12 cellular contexts compared by ENCODE assay signal in the genomic region with DNA sequence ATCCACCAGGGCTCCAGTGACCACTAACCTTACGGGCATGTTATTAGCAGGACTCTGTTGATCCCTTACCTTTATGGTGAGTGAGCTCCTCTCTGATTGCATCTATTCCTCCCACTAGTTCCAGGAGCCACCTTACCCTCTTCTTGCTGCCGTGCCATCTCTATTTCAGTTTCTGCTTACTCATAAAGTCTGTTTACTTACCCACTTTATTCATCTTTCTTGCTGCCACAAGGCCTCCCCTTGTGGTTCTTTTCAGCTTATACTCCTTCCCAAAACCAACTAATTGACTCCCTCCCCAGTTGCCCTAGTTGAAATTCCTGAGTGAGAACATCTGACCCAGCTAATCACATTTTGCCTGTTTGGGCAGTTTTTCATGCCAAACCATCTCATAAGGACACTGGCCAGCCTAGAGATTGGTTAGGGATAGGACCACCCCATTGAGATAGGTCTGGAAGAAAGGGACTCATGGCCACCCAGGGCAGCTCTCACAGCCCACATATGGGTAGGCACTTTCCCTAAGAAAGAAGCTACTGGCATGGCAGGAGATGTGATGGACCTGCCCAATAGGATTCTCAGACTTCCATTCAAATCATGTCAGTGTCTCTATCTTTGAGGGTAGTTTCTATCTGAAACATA.
A peak's percentile ranks its signal among the peaks of the same experiment; 100 is the strongest.
DNase-seq lines count a peak whose midpoint lies in the region; ATAC-seq lines count a peak whose summit lies in the region.
"Had no signal": no experiment of that assay in that cellular context is flagged by ENCODE, and none has a peak within 500 bp of the region (broad histone marks: within the 10 kb centered on the region; RNA-seq: fewer than 3 reads in every experiment).

No MANE protein-coding gene starts in this region.

- ATAC-seq in GM18907 (IDR thresholded peaks at IDR 0.05; ENCODE audit: unreplicated experiment) (peak; percentile 97), HG02571 (IDR thresholded peaks at IDR 0.05; ENCODE audit: unreplicated experiment) (peak; percentile 79), HG03571 (IDR thresholded peaks at IDR 0.05; ENCODE audit: unreplicated experiment) (peak; percentile 62), GM19035 (IDR thresholded peaks at IDR 0.05; ENCODE audit: unreplicated experiment) (no peak)
- ATAC-seq in effector memory CD8-positive, alpha-beta T cell (replicated peaks), result no peak
- ATAC-seq: activated CD8-positive, alpha-beta T cell treated with anti-CD3 and anti-CD28 coated beads, Interleukin-2, amount 10 ng/mL, durations not matched to agents 7 days and 5 days; T-helper 17 cell had no signal

- peaks cover 3 to 14% of the 10 kb centered on the region in 2 donors for H3K4me1 Mint-ChIP-seq in effector memory CD8-positive, alpha-beta T cell (ENCODE audit: low read depth in 2 of 2)
- H3K4me1 Mint-ChIP-seq: activated naive CD4-positive, alpha-beta T cell treated with anti-CD3 and anti-CD28 coated beads, Interleukin-2, amount 50 U/mL, for 24 hours; T-helper 17 cell had no signal

- H3K27ac Mint-ChIP-seq in effector memory CD8-positive, alpha-beta T cell, result no peak overlapping the region
- H3K27ac Mint-ChIP-seq: activated CD8-positive, alpha-beta T cell treated with anti-CD3 and anti-CD28 coated beads, Interleukin-2, amount 10 ng/mL, durations not matched to agents 7 days and 5 days; activated naive CD4-positive, alpha-beta T cell treated with anti-CD3 and anti-CD28 coated beads, Interleukin-2, amount 50 U/mL, for 24 hours; CD4-positive, alpha-beta T cell; T-helper 17 cell had no signal

- peak; percentile 21 for DNase-seq in kidney tubule cell (ENCODE audit: low spot score)
- no peak for DNase-seq in stimulated activated CD4-positive, alpha-beta T cell treated with anti-CD3 and anti-CD28 coated beads, Interleukin-12 subunit alpha, Interleukin-12 subunit beta, amount 100 ng/mL, for 4 hours
- DNase-seq in effector memory CD8-positive, alpha-beta T cell, result no peak
- DNase-seq: activated CD8-positive, alpha-beta T cell treated with anti-CD3 and anti-CD28 coated beads, Interleukin-2, amount 10 ng/mL, durations not matched to agents 7 days and 5 days; CD4-positive, alpha-beta T cell; retina; T-helper 17 cell had no signal

- no peaks in the 10 kb centered on the region for H3K27me3 Mint-ChIP-seq in effector memory CD8-positive, alpha-beta T cell
- H3K27me3 Mint-ChIP-seq: CD4-positive, alpha-beta T cell; T-helper 17 cell had no signal

- no peak overlapping the region for H3K4me3 Mint-ChIP-seq in effector memory CD8-positive, alpha-beta T cell
- H3K4me3 Mint-ChIP-seq: activated CD8-positive, alpha-beta T cell treated with anti-CD3 and anti-CD28 coated beads, Interleukin-2, amount 10 ng/mL, durations not matched to agents 7 days and 5 days; activated naive CD4-positive, alpha-beta T cell treated with anti-CD3 and anti-CD28 coated beads, Interleukin-2, amount 50 U/mL, for 24 hours; CD4-positive, alpha-beta T cell; T-helper 17 cell had no signal

- peaks cover 9 to 14% of the 10 kb centered on the region in 2 donors for H3K9me3 Mint-ChIP-seq in effector memory CD8-positive, alpha-beta T cell

- no peaks in the 10 kb centered on the region for H3K36me3 Mint-ChIP-seq in effector memory CD8-positive, alpha-beta T cell (ENCODE audit: insufficient read depth)
- H3K36me3 Mint-ChIP-seq: activated naive CD4-positive, alpha-beta T cell treated with anti-CD3 and anti-CD28 coated beads, Interleukin-2, amount 50 U/mL, for 24 hours had no signal

Comparison
In these comparisons a context has a peak if more than half of its experiments do, and no peak if none do; other contexts are left out.
1. ATAC-seq: peak in GM18907 (single experiment), HG02571 (single experiment) and HG03571 (single experiment); none in GM19035 (single experiment) and effector memory CD8-positive, alpha-beta T cell (single experiment).